ENCODE assay signal across 1 cellular context in the genomic region with DNA sequence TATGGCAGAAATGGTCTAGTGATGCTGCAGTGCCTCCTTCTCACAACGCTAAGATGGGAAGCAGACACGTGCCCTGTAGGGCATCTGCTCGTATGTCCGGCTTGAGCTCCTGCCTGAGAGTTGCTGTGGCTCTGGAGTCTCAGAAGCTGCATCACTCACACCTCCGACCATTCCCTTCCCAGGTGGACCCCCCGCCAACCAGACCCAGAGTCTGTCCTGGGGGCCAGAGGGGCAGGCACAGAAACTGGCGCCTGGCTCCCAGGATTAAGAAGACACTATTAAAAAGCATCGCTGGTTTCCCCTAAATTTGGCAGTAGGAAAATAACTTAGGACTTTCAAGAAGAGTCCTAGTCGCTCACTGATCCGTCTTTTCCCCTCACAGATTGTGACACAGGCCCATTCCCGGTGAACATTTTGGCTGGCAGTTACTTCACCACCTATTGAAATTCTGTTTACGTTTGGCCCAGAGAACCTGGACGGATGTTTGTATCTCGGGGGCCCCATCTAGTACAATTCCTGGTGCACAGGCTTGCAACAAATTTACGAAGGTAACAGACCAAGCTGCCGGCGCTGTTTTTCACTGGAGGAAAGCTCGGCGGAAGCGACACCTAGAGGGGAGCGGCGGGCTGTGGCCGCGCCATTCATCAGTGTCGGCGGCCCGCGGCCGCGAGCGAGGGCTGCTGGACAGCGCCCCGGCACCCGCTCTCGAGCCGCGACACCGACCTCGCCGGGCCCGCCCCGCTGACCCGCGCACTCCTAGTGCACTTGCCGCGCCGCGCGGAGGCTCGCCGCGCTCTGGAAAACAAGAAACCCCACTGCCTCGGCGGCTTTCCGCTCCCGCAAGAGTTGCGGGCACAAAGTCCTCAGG.
TF ChIP-seq lines count a peak whose summit lies in the region.

No MANE protein-coding gene starts in this region.

TF ChIP-seq in HepG2, 621 proteins besides CTCF, POLR2A, EP300 and RAD21 (continued from another document and continues in another):
- TF ChIP-seq, protein P1, sequence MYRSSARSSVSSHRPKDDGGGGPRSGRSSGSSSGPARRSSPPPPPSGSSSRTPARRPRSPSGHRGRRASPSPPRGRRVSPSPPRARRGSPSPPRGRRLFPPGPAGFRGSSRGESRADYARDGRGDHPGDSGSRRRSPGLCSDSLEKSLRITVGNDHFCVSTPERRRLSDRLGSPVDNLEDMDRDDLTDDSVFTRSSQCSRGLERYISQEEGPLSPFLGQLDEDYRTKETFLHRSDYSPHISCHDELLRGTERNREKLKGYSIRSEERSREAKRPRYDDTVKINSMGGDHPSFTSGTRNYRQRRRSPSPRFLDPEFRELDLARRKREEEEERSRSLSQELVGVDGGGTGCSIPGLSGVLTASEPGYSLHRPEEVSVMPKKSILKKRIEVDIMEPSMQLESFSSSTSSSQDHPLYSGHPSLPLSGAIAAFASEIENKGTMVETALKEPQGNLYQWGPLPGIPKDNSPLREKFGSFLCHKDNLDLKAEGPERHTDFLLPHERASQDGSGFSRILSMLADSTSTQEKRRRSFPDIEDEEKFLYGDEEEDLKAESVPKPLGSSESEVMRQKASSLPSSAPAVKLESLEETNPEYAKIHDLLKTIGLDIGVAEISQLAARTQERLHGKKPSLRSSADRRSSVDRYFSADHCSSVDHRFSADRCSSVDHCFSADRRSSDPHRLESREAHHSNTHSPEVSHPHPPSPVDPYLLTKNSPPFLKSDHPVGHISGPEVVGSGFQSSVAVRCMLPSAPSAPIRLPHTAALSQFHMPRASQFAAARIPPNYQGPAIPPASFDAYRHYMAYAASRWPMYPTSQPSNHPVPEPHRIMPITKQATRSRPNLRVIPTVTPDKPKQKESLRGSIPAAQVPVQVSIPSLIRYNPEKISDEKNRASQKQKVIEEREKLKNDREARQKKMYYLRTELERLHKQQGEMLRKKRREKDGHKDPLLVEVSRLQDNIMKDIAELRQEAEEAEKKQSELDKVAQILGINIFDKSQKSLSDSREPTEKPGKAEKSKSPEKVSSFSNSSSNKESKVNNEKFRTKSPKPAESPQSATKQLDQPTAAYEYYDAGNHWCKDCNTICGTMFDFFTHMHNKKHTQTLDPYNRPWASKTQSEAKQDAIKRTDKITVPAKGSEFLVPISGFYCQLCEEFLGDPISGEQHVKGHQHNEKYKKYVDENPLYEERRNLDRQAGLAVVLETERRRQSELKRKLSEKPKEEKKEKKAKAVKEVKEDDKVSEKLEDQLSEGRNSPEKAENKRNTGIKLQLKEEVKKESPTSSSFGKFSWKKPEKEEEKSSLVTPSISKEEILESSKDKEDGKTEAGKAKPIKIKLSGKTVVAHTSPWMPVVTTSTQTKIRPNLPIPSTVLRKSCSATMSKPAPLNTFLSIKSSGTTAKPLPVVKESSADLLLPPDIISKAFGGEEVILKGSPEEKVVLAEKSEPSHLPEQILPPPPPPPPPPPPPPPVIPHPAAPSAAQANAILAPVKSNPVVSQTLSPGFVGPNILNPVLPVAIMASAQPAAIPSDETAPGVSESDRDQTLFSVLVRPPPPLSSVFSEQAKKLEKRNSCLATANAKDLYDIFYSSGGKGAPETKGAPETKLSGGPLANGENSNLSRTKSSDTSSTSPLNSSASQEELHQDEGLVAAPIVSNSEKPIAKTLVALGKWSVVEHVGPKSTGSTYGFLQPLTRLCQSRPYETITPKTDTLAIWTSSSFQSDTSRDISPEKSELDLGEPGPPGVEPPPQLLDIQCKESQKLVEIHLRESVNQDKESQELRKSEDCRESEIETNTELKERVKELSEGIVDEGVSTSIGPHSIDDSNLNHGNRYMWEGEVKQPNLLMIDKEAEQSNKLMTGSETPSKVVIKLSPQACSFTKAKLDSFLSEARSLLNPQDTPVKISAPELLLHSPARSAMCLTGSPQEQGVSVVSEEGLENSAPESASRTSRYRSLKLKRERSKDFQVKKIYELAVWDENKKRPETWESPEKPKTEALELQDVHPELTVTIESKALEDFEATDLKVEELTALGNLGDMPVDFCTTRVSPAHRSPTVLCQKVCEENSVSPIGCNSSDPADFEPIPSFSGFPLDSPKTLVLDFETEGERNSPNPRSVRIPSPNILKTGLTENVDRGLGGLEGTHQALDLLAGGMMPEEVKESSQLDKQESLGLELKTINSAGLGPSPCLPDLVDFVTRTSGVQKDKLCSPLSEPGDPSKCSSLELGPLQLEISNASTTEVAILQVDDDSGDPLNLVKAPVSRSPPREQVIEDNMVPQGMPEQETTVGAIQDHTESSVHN (CRISPR knock-in tag; IDR thresholded peaks at IDR 0.05): peak; percentile 71; the same call in 1 of the 2 replicates
- TF ChIP-seq, protein P2, sequence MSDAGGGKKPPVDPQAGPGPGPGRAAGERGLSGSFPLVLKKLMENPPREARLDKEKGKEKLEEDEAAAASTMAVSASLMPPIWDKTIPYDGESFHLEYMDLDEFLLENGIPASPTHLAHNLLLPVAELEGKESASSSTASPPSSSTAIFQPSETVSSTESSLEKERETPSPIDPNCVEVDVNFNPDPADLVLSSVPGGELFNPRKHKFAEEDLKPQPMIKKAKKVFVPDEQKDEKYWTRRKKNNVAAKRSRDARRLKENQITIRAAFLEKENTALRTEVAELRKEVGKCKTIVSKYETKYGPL (CRISPR knock-in tag; IDR thresholded peaks at IDR 0.05): no peak
- TF ChIP-seq, protein P3, sequence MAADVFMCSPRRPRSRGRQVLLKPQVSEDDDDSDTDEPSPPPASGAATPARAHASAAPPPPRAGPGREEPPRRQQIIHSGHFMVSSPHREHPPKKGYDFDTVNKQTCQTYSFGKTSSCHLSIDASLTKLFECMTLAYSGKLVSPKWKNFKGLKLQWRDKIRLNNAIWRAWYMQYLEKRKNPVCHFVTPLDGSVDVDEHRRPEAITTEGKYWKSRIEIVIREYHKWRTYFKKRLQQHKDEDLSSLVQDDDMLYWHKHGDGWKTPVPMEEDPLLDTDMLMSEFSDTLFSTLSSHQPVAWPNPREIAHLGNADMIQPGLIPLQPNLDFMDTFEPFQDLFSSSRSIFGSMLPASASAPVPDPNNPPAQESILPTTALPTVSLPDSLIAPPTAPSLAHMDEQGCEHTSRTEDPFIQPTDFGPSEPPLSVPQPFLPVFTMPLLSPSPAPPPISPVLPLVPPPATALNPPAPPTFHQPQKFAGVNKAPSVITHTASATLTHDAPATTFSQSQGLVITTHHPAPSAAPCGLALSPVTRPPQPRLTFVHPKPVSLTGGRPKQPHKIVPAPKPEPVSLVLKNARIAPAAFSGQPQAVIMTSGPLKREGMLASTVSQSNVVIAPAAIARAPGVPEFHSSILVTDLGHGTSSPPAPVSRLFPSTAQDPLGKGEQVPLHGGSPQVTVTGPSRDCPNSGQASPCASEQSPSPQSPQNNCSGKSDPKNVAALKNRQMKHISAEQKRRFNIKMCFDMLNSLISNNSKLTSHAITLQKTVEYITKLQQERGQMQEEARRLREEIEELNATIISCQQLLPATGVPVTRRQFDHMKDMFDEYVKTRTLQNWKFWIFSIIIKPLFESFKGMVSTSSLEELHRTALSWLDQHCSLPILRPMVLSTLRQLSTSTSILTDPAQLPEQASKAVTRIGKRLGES (CRISPR knock-in tag; IDR thresholded peaks at IDR 0.05; ENCODE audit: borderline replicate concordance): no peak
- TF ChIP-seq, protein P4, sequence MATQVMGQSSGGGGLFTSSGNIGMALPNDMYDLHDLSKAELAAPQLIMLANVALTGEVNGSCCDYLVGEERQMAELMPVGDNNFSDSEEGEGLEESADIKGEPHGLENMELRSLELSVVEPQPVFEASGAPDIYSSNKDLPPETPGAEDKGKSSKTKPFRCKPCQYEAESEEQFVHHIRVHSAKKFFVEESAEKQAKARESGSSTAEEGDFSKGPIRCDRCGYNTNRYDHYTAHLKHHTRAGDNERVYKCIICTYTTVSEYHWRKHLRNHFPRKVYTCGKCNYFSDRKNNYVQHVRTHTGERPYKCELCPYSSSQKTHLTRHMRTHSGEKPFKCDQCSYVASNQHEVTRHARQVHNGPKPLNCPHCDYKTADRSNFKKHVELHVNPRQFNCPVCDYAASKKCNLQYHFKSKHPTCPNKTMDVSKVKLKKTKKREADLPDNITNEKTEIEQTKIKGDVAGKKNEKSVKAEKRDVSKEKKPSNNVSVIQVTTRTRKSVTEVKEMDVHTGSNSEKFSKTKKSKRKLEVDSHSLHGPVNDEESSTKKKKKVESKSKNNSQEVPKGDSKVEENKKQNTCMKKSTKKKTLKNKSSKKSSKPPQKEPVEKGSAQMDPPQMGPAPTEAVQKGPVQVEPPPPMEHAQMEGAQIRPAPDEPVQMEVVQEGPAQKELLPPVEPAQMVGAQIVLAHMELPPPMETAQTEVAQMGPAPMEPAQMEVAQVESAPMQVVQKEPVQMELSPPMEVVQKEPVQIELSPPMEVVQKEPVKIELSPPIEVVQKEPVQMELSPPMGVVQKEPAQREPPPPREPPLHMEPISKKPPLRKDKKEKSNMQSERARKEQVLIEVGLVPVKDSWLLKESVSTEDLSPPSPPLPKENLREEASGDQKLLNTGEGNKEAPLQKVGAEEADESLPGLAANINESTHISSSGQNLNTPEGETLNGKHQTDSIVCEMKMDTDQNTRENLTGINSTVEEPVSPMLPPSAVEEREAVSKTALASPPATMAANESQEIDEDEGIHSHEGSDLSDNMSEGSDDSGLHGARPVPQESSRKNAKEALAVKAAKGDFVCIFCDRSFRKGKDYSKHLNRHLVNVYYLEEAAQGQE (IDR thresholded peaks at IDR 0.05; ENCODE audit: borderline replicate concordance in 1 of 2, low read depth in 1 of 2, low read length in 2 of 2): peak; percentile 90 to 96
- TF ChIP-seq AHR (CRISPR knock-in tag; IDR thresholded peaks at IDR 0.05): peak; percentile 25; the same call in 1 of the 2 replicates
- TF ChIP-seq ZNF749 (CRISPR knock-in tag; IDR thresholded peaks at IDR 0.05; ENCODE audit: borderline replicate concordance): 0 out of 2 replicates have a peak, but pooled peaks have one; percentile 56
- no peak for TF ChIP-seq ZNF788 (CRISPR knock-in tag; IDR thresholded peaks at IDR 0.05; ENCODE audit: borderline replicate concordance)
- TF ChIP-seq MTA1 (CRISPR knock-in tag; IDR thresholded peaks at IDR 0.05; ENCODE audit: borderline replicate concordance): peak; percentile 62; the same call in 1 of the 2 replicates
- 0 out of 2 replicates have a peak, but pooled peaks have one; percentile 6 for TF ChIP-seq BHLHE40 (IDR thresholded peaks at IDR 0.05; ENCODE audit: low read length)
- TF ChIP-seq ZNF543 (CRISPR knock-in tag; IDR thresholded peaks at IDR 0.05): peak; percentile 24; the same call in 1 of the 2 replicates
- no peak for TF ChIP-seq RFX3 (CRISPR knock-in tag; IDR thresholded peaks at IDR 0.05)
- TF ChIP-seq XBP1 (CRISPR knock-in tag; IDR thresholded peaks at IDR 0.05): no peak
- TF ChIP-seq ZNF143 (CRISPR knock-in tag; IDR thresholded peaks at IDR 0.05): no peak
- TF ChIP-seq HNRNPH1 (optimal IDR thresholded peaks at IDR 0.05; ENCODE audit: low read depth, low read length): no peak
- TF ChIP-seq, protein P5, sequence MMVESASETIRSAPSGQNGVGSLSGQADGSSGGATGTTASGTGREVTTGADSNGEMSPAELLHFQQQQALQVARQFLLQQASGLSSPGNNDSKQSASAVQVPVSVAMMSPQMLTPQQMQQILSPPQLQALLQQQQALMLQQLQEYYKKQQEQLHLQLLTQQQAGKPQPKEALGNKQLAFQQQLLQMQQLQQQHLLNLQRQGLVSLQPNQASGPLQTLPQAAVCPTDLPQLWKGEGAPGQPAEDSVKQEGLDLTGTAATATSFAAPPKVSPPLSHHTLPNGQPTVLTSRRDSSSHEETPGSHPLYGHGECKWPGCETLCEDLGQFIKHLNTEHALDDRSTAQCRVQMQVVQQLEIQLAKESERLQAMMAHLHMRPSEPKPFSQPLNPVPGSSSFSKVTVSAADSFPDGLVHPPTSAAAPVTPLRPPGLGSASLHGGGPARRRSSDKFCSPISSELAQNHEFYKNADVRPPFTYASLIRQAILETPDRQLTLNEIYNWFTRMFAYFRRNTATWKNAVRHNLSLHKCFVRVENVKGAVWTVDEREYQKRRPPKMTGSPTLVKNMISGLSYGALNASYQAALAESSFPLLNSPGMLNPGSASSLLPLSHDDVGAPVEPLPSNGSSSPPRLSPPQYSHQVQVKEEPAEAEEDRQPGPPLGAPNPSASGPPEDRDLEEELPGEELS (CRISPR knock-in tag; IDR thresholded peaks at IDR 0.05): no peak
- TF ChIP-seq, protein P6, sequence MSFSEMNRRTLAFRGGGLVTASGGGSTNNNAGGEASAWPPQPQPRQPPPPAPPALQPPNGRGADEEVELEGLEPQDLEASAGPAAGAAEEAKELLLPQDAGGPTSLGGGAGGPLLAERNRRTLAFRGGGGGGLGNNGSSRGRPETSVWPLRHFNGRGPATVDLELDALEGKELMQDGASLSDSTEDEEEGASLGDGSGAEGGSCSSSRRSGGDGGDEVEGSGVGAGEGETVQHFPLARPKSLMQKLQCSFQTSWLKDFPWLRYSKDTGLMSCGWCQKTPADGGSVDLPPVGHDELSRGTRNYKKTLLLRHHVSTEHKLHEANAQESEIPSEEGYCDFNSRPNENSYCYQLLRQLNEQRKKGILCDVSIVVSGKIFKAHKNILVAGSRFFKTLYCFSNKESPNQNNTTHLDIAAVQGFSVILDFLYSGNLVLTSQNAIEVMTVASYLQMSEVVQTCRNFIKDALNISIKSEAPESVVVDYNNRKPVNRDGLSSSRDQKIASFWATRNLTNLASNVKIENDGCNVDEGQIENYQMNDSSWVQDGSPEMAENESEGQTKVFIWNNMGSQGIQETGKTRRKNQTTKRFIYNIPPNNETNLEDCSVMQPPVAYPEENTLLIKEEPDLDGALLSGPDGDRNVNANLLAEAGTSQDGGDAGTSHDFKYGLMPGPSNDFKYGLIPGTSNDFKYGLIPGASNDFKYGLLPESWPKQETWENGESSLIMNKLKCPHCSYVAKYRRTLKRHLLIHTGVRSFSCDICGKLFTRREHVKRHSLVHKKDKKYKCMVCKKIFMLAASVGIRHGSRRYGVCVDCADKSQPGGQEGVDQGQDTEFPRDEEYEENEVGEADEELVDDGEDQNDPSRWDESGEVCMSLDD (CRISPR knock-in tag; IDR thresholded peaks at IDR 0.05; ENCODE audit: borderline replicate concordance): no peak
- TF ChIP-seq, protein P7, sequence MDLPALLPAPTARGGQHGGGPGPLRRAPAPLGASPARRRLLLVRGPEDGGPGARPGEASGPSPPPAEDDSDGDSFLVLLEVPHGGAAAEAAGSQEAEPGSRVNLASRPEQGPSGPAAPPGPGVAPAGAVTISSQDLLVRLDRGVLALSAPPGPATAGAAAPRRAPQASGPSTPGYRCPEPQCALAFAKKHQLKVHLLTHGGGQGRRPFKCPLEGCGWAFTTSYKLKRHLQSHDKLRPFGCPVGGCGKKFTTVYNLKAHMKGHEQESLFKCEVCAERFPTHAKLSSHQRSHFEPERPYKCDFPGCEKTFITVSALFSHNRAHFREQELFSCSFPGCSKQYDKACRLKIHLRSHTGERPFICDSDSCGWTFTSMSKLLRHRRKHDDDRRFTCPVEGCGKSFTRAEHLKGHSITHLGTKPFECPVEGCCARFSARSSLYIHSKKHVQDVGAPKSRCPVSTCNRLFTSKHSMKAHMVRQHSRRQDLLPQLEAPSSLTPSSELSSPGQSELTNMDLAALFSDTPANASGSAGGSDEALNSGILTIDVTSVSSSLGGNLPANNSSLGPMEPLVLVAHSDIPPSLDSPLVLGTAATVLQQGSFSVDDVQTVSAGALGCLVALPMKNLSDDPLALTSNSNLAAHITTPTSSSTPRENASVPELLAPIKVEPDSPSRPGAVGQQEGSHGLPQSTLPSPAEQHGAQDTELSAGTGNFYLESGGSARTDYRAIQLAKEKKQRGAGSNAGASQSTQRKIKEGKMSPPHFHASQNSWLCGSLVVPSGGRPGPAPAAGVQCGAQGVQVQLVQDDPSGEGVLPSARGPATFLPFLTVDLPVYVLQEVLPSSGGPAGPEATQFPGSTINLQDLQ (CRISPR knock-in tag; IDR thresholded peaks at IDR 0.05): no peak
- TF ChIP-seq, protein P8, sequence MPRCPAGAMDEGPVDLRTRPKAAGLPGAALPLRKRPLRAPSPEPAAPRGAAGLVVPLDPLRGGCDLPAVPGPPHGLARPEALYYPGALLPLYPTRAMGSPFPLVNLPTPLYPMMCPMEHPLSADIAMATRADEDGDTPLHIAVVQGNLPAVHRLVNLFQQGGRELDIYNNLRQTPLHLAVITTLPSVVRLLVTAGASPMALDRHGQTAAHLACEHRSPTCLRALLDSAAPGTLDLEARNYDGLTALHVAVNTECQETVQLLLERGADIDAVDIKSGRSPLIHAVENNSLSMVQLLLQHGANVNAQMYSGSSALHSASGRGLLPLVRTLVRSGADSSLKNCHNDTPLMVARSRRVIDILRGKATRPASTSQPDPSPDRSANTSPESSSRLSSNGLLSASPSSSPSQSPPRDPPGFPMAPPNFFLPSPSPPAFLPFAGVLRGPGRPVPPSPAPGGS (CRISPR knock-in tag; IDR thresholded peaks at IDR 0.05): no peak
